ENCODE assay signal across 1 cellular context in genomic region chr17:77280304-77280910, GRCh38.
TF ChIP-seq lines count a peak whose summit lies in the region.

No MANE protein-coding gene starts in this region.

TF ChIP-seq in SK-N-SH, 30 proteins besides CTCF, POLR2A, EP300 and RAD21 (continued from another document):
- TF ChIP-seq REST (IDR thresholded peaks at IDR 0.05; ENCODE audit: low read depth, low read length) (no peak), PBX3 (IDR thresholded peaks at IDR 0.05) (no peak), RCOR1 (IDR thresholded peaks at IDR 0.05; ENCODE audit: low read length) (no peak), FOXM1 (IDR thresholded peaks at IDR 0.05; ENCODE audit: low read depth) (no peak), USF1 (IDR thresholded peaks at IDR 0.05; ENCODE audit: borderline replicate concordance, low read depth) (no peak), GABPA (IDR thresholded peaks at IDR 0.05; ENCODE audit: low read depth) (no peak)
